ENCODE assay signal across 10 cellular contexts in genomic region chr20:25858495-25859425, GRCh38.
A peak's percentile ranks its signal among the peaks of the same experiment; 100 is the strongest.
DNase-seq lines count a peak whose midpoint lies in the region; ATAC-seq and TF ChIP-seq lines count a peak whose summit lies in the region.
"Had no signal": no experiment of that assay in that cellular context is flagged by ENCODE, and none has a peak within 500 bp of the region (broad histone marks: within the 10 kb centered on the region; RNA-seq: fewer than 3 reads in every experiment).

No MANE protein-coding gene starts in this region.

- H3K27ac Mint-ChIP-seq in Caco-2 (ENCODE audit: unreplicated experiment) = no peak overlapping the region

- ATAC-seq in GM19023 (IDR thresholded peaks at IDR 0.05; ENCODE audit: unreplicated experiment) (no peak), HG03460 (IDR thresholded peaks at IDR 0.05; ENCODE audit: unreplicated experiment) (no peak), HG03521 (IDR thresholded peaks at IDR 0.05; ENCODE audit: unreplicated experiment) (no peak)

- intact Hi-C loops in Caco-2 (cut with micrococcal nuclease; ENCODE audit: unreplicated experiment) = no loop called here

- H3K9me3 ChIP-seq in Caco-2 = peaks cover 4% of the 10 kb centered on the region; the same call in 1 of the 2 replicates
- H3K9me3 ChIP-seq in HUES48 (ENCODE audit: control insufficient read depth, insufficient read depth, low read length) = no peaks in the 10 kb centered on the region

- no peaks in the 10 kb centered on the region for H3K27me3 Mint-ChIP-seq in Caco-2 (ENCODE audit: insufficient read depth, unreplicated experiment)

- peaks cover 8% of the 10 kb centered on the region for H3K4me1 Mint-ChIP-seq in Caco-2 (ENCODE audit: low read depth, unreplicated experiment)

- no peak overlapping the region for H3K27ac ChIP-seq in HUES48 (ENCODE audit: low read depth, low read length)

- DNase-seq in Caco-2 (no peak), epithelial cell of proximal tubule (ENCODE audit: low read depth) (no peak), retinal pigment epithelial cell (ENCODE audit: low read depth) (no peak), NCI-H2227 (lab: John Stamatoyannopoulos, UW; ENCODE audit: unreplicated experiment) (no peak)
- DNase-seq: HCEC 1CT had no signal

- H3K4me3 Mint-ChIP-seq in Caco-2 (ENCODE audit: unreplicated experiment) = peak overlapping the region; percentile 25

- POLR2A ChIA-PET in Caco-2 (lab: Charles Lee) = no interaction called here

- H3K4me3 ChIP-seq in Caco-2 (ENCODE audit: low read depth, low read length) = no peak overlapping the region
- H3K4me3 ChIP-seq in HUES48 (ENCODE audit: low read depth, low read length) = peak overlapping the region; percentile 50; the same call in 1 of the 2 replicates
- peak overlapping the region; percentile 45 for H3K4me3 ChIP-seq in epithelial cell of proximal tubule (ENCODE audit: low read depth, low read length)
- peak overlapping the region; percentile 12 for H3K4me3 ChIP-seq in retinal pigment epithelial cell (ENCODE audit: low read length)

- peaks cover 17% of the 10 kb centered on the region for H3K9me3 Mint-ChIP-seq in Caco-2 (ENCODE audit: unreplicated experiment)
- H3K9me3 Mint-ChIP-seq: activated naive CD4-positive, alpha-beta T cell treated with anti-CD3 and anti-CD28 coated beads, Interleukin-2, amount 50 U/mL, for 72 hours had no signal

- BruUV-seq in Caco-2 (replicated peaks; lab: Mats Ljungman, UMichigan) = no TSS peak

- H3K27me3 ChIP-seq in Caco-2 (replicated peaks; ENCODE audit: control insufficient read depth, insufficient read depth, low read length) = no peaks in the 10 kb centered on the region
- H3K27me3 ChIP-seq in HUES48 (ENCODE audit: control insufficient read depth, insufficient read depth, low read length) = peaks cover 66% of the 10 kb centered on the region

- H3K36me3 ChIP-seq in Caco-2 (ENCODE audit: control insufficient read depth, insufficient read depth, low read length) = no peaks in the 10 kb centered on the region
- no peaks in the 10 kb centered on the region for H3K36me3 ChIP-seq in HUES48 (ENCODE audit: control insufficient read depth, insufficient read depth, low read length)

- CTCF ChIA-PET in Caco-2 (lab: Charles Lee) = no interaction called here

- H3K4me1 ChIP-seq in Caco-2 (peaks cover 2% of the 10 kb centered on the region; the same call in 1 of the 2 replicates), HUES48 (ENCODE audit: control insufficient read depth, insufficient read depth, low read length) (no peaks in the 10 kb centered on the region)

- peaks cover 45% of the 10 kb centered on the region for H3K36me3 Mint-ChIP-seq in Caco-2 (ENCODE audit: insufficient read depth, unreplicated experiment)

- no peak overlapping the region for H3K9ac ChIP-seq in HUES48 (ENCODE audit: low read depth, low read length)

- TF ChIP-seq CTCF in Caco-2 (IDR thresholded peaks at IDR 0.05; ENCODE audit: insufficient read depth in 1 of 2, low read depth in 1 of 2, low read length in 1 of 2, severe bottlenecking in 1 of 2, unreplicated experiment in 1 of 2) = no peak
- no peak for TF ChIP-seq CTCF in epithelial cell of proximal tubule (conservative IDR thresholded peaks at IDR 0.05; ENCODE audit: low read depth, low read length)
- no peak for TF ChIP-seq CTCF in retinal pigment epithelial cell (conservative IDR thresholded peaks at IDR 0.05; ENCODE audit: low read depth, low read length)
